Comparison of ENCODE assay signal across 9 cellular contexts in genomic region chr5:75612211-75612579, GRCh38. TPM values are rescaled to one million over a fixed set of nuclear protein-coding genes. Genes with fewer than 3 reads are reported as not detected.
DNase-seq lines count a peak whose midpoint lies in the region; ATAC-seq and TF ChIP-seq lines count a peak whose summit lies in the region.
"Had no signal": no experiment of that assay in that cellular context is flagged by ENCODE, and none has a peak within 500 bp of the region (broad histone marks: within the 10 kb centered on the region; RNA-seq: fewer than 3 reads in every experiment).

No MANE protein-coding gene starts in this region.

- intact Hi-C loops in heart right ventricle (cut with DNase I): no loop called here
- intact Hi-C loops in left cardiac atrium (cut with DNase I): no loop called here
- intact Hi-C loops in upper lobe of right lung (cut with DNase I): no loop called here

- H3K9me3 ChIP-seq in heart right ventricle (no peaks in the 10 kb centered on the region), endodermal cell (ENCODE audit: control insufficient read depth, low read length) (no peaks in the 10 kb centered on the region), upper lobe of right lung (no peaks in the 10 kb centered on the region)

- H3K27ac ChIP-seq in heart right ventricle: no peak overlapping the region
- no peak overlapping the region for H3K27ac ChIP-seq in endodermal cell (ENCODE audit: low read depth, low read length)
- H3K27ac ChIP-seq in upper lobe of right lung: no peak overlapping the region

- no peaks in the 10 kb centered on the region for H3K36me3 Mint-ChIP-seq in endodermal cell (ENCODE audit: low read depth)
- H3K36me3 Mint-ChIP-seq in mesothelial cell of epicardium: no peaks in the 10 kb centered on the region

- H3K9ac ChIP-seq in endodermal cell (ENCODE audit: extremely low read depth, low read length, poor library complexity, severe bottlenecking): no peak overlapping the region

- peak overlapping the region; percentile 64 for H3K4me3 Mint-ChIP-seq in endodermal cell
- peak overlapping the region; percentile 76 for H3K4me3 Mint-ChIP-seq in mesothelial cell of epicardium

- ATAC-seq in heart right ventricle (peak in 1 of 8 donors; percentile 37), left cardiac atrium (no peak), upper lobe of right lung (peak; percentile 48)

- H3K27me3 ChIP-seq in heart right ventricle (peaks cover 0 to 9% (median 0%) of the 10 kb centered on the region in 7 donors), endodermal cell (ENCODE audit: control insufficient read depth, insufficient read depth, low read length, poor library complexity, severe bottlenecking) (no peaks in the 10 kb centered on the region), upper lobe of right lung (no peaks in the 10 kb centered on the region)

- H3K27ac Mint-ChIP-seq in endodermal cell (no peak overlapping the region), mesothelial cell of epicardium (no peak overlapping the region)

- H3K4me1 Mint-ChIP-seq in endodermal cell (peaks cover 33% of the 10 kb centered on the region), mesothelial cell of epicardium (peaks cover 41% of the 10 kb centered on the region)

- no peaks in the 10 kb centered on the region for H3K36me3 ChIP-seq in heart right ventricle
- H3K36me3 ChIP-seq in endodermal cell (ENCODE audit: control insufficient read depth, insufficient read depth, low read length): no peaks in the 10 kb centered on the region
- no peaks in the 10 kb centered on the region for H3K36me3 ChIP-seq in upper lobe of right lung

- peaks cover 0 to 17% (median 11%) of the 10 kb centered on the region in 9 donors for H3K4me1 ChIP-seq in heart right ventricle
- H3K4me1 ChIP-seq in endodermal cell (ENCODE audit: control insufficient read depth, insufficient read depth, low read length): peaks cover 12% of the 10 kb centered on the region
- peaks cover 9% of the 10 kb centered on the region for H3K4me1 ChIP-seq in upper lobe of right lung

- TF ChIP-seq CTCF in heart right ventricle (IDR thresholded peaks at IDR 0.05) (no peak), endodermal cell (conservative IDR thresholded peaks at IDR 0.05) (no peak), mesothelial cell of epicardium (IDR thresholded peaks at IDR 0.05; ENCODE audit: unreplicated experiment) (no peak), upper lobe of right lung (IDR thresholded peaks at IDR 0.05) (no peak)

- WGBS in heart right ventricle, 2 donors: 25% methylated on average over 12 of the region's 12 CpGs
- WGBS in endodermal cell (ENCODE audit: insufficient coverage in 1 of 2, insufficient read length in 1 of 2), 2 experiments: 73% methylated on average over 11 of the region's 12 CpGs; no CpG with 5 or more reads in 1 of the 2 experiments

- peak overlapping the region in 7 of 10 donors; percentile 33 to 69 (median 66) for H3K4me3 ChIP-seq in heart right ventricle
- peak overlapping the region; percentile 80 for H3K4me3 ChIP-seq in endodermal cell (ENCODE audit: low read length)
- peak overlapping the region; percentile 55 for H3K4me3 ChIP-seq in upper lobe of right lung

- DNase-seq in heart right ventricle (no peak), left cardiac atrium (no peak), endodermal cell (peak; percentile 72), mesothelial cell of epicardium (ENCODE audit: low spot score in 2 of 2, unreplicated experiment in 2 of 2) (no peak), upper lobe of right lung (no peak), activated gamma-delta T cell treated with Interleukin-2 at 50 U/mL for 16 hours (no peak), NCI-H2081 (lab: John Stamatoyannopoulos, UW) (no peak)
- no peak for DNase-seq in activated CD4-positive, alpha-beta T cell treated with anti-CD3 and anti-CD28 coated beads, Interleukin-2, amount 50 U/mL, for 48 hours
- DNase-seq: NCI-H2029 treated with DMSO at 0.1 percent for 48 hours had no signal

- no peaks in the 10 kb centered on the region for H3K9me3 Mint-ChIP-seq in endodermal cell
- no peaks in the 10 kb centered on the region for H3K9me3 Mint-ChIP-seq in mesothelial cell of epicardium

- peaks cover 11% of the 10 kb centered on the region for H3K27me3 Mint-ChIP-seq in endodermal cell (ENCODE audit: insufficient read depth)
- no peaks in the 10 kb centered on the region for H3K27me3 Mint-ChIP-seq in mesothelial cell of epicardium (ENCODE audit: low read depth)

RNA-seq across cellular contexts. Expression of gene ANKDD1B, which starts 0.9 kb away (rescaled TPM):
- total RNA-seq in heart right ventricle (under 1 TPM in 4 of 10 donors, not detected in 6; 0.10 to 0.30 (median 0.21) TPM), left cardiac atrium (under 1 TPM in 1 of 2 donors, not detected in 1; 0.21 TPM), endodermal cell (1 to 10 TPM; 4.6 to 8.6 TPM), mesothelial cell of epicardium (0.95 to 1.5 TPM (median 1.1 TPM) in 3 replicates), upper lobe of right lung (3.7 TPM)
- polyA plus RNA-seq in heart right ventricle: under 1 TPM; 0.04 to 0.37 TPM
- polyA plus RNA-seq in endodermal cell (2013, experiment 1 of 2): 0.21 TPM
- polyA plus RNA-seq in endodermal cell (2013, experiment 2 of 2): 0.25 TPM
